24 cellular contexts compared by ENCODE assay signal in genomic region chr11:8083871-8084281, GRCh38. TPM values are rescaled to one million over a fixed set of nuclear protein-coding genes. Genes with fewer than 3 reads are reported as not detected.
DNase-seq lines count a peak whose midpoint lies in the region; ATAC-seq, FAIRE-seq and TF ChIP-seq lines count a peak whose summit lies in the region.
"Had no signal": no experiment of that assay in that cellular context is flagged by ENCODE, and none has a peak within 500 bp of the region (broad histone marks: within the 10 kb centered on the region; RNA-seq: fewer than 3 reads in every experiment).

No MANE protein-coding gene starts in this region.

- no peak overlapping the region for H3K4me2 ChIP-seq in HepG2 (ENCODE audit: low read depth, low read length)

- no peak for TF ChIP-seq POLR2A in HepG2 (IDR thresholded peaks at IDR 0.05; ENCODE audit: insufficient read depth in 1 of 2, low read depth in 2 of 2, low read length in 2 of 2)

- H4K20me1 ChIP-seq in HepG2 (ENCODE audit: insufficient read depth, low read length): no peaks in the 10 kb centered on the region

- no peak for TF ChIP-seq RAD21 in HepG2 (CRISPR knock-in tag; IDR thresholded peaks at IDR 0.05)

- peaks cover 27% of the 10 kb centered on the region for H3K27me3 Mint-ChIP-seq in activated T-helper 1 cell treated with anti-CD3 and anti-CD28 coated beads, Interleukin-12 subunit alpha, Interleukin-12 subunit beta, Interleukin-2, Interleukin-4 antibody, amounts not matched to agents 30 ng/mL and 10 ng/mL and 1 ng/mL, durations not matched to agents 14 hours and 24 hours and 36 hours (ENCODE audit: insufficient read depth)

- in situ Hi-C loops in HepG2 (cut with HindIII; ENCODE audit: extremely low pct_ligation_motif_present, low pct_unique_long_range_greater_than_20kb): no loop called here

- H3K27ac ChIP-seq in cingulate gyrus (ENCODE audit: low read depth, low read length): peak overlapping the region; percentile 81
- no peak overlapping the region for H3K27ac ChIP-seq in HepG2 (ENCODE audit: extremely low read length, insufficient read depth, low read length)
- H3K27ac ChIP-seq: RWPE1, transverse colon, WERI-Rb-1 had no signal

- H3K36me3 Mint-ChIP-seq in activated T-helper 1 cell treated with anti-CD3 and anti-CD28 coated beads, Interleukin-12 subunit alpha, Interleukin-12 subunit beta, Interleukin-2, Interleukin-4 antibody, amounts not matched to agents 30 ng/mL and 10 ng/mL and 1 ng/mL, durations not matched to agents 14 hours and 24 hours and 36 hours (ENCODE audit: low read depth): no peaks in the 10 kb centered on the region
- H3K36me3 Mint-ChIP-seq: CD4-positive, CD25-positive, alpha-beta regulatory T cell; naive B cell had no signal

- no peak overlapping the region for H3K27ac Mint-ChIP-seq in activated T-helper 1 cell treated with anti-CD3 and anti-CD28 coated beads, Interleukin-12 subunit alpha, Interleukin-12 subunit beta, Interleukin-2, Interleukin-4 antibody, amounts not matched to agents 30 ng/mL and 10 ng/mL and 1 ng/mL, durations not matched to agents 14 hours and 24 hours and 36 hours
- H3K27ac Mint-ChIP-seq: activated CD4-positive, alpha-beta T cell treated with anti-CD3 and anti-CD28 coated beads, Interleukin-2, amount 10 ng/mL, durations not matched to agents 24 days and 14 days; activated naive CD4-positive, alpha-beta T cell treated with anti-CD3 and anti-CD28 coated beads for 36 hours; CD4-positive, CD25-positive, alpha-beta regulatory T cell had no signal

- no TSS peak for BruUV-seq in HepG2 (replicated peaks; lab: Mats Ljungman, UMichigan)

- H3K4me1 ChIP-seq in BE2C: peaks cover 27% of the 10 kb centered on the region
- peaks cover 24% of the 10 kb centered on the region for H3K4me1 ChIP-seq in HepG2 (ENCODE audit: insufficient read depth, low read length)

- ATAC-seq in HepG2: no peak

- no peaks in the 10 kb centered on the region for H3K4me1 Mint-ChIP-seq in activated T-helper 1 cell treated with anti-CD3 and anti-CD28 coated beads, Interleukin-12 subunit alpha, Interleukin-12 subunit beta, Interleukin-2, Interleukin-4 antibody, amounts not matched to agents 30 ng/mL and 10 ng/mL and 1 ng/mL, durations not matched to agents 14 hours and 24 hours and 36 hours (ENCODE audit: low read depth)
- H3K4me1 Mint-ChIP-seq: activated CD4-positive, alpha-beta T cell treated with anti-CD3 and anti-CD28 coated beads, Interleukin-2, amount 10 ng/mL, durations not matched to agents 24 days and 14 days had no signal

- H2AFZ ChIP-seq in HepG2 (ENCODE audit: low read length): no peak overlapping the region

- peak overlapping the region; percentile 76 for H3K4me3 ChIP-seq in BE2C (ENCODE audit: low read depth, low read length)
- no peak overlapping the region for H3K4me3 ChIP-seq in HepG2 (replicated peaks in 1 of 3; ENCODE audit: insufficient read depth in 1 of 3, low read depth in 2 of 3, low read length in 3 of 3)
- H3K4me3 ChIP-seq: MG63, transverse colon had no signal

- H3K9me3 Mint-ChIP-seq in activated T-helper 1 cell treated with anti-CD3 and anti-CD28 coated beads, Interleukin-12 subunit alpha, Interleukin-12 subunit beta, Interleukin-2, Interleukin-4 antibody, amounts not matched to agents 30 ng/mL and 10 ng/mL and 1 ng/mL, durations not matched to agents 14 hours and 24 hours and 36 hours: no peaks in the 10 kb centered on the region
- H3K9me3 Mint-ChIP-seq: activated CD4-positive, alpha-beta T cell treated with anti-CD3 and anti-CD28 coated beads, Interleukin-2, amount 10 ng/mL, durations not matched to agents 24 days and 14 days; activated naive CD4-positive, alpha-beta T cell treated with anti-CD3 and anti-CD28 coated beads for 36 hours had no signal

- WGBS in HepG2 (ENCODE audit: low lambda C conversion rate): 100% methylated on average over 1 of the region's 1 CpG

- TF ChIP-seq CTCF in BE2C (IDR thresholded peaks at IDR 0.05; ENCODE audit: low read depth, low read length) (no peak), D721Med (IDR thresholded peaks at IDR 0.05; ENCODE audit: insufficient read depth, missing control alignments) (no peak), HepG2 (CRISPR knock-in tag; IDR thresholded peaks at IDR 0.05) (no peak)

- CTCF ChIA-PET in HepG2 (lab: Yijun Ruan, JAX; ENCODE audit: low intra/inter-chr PET ratio, low total read pairs): no interaction called here

- peak; percentile 11 for FAIRE-seq in D721Med (lab: Jason Lieb, UNC)
- FAIRE-seq in HepG2 (lab: Jason Lieb, UNC): no peak
- FAIRE-seq: bronchial epithelial cell, endothelial cell of umbilical vein had no signal

- no peaks in the 10 kb centered on the region for H3K27me3 ChIP-seq in BE2C
- peaks cover 0 to 8% of the 10 kb centered on the region in 2 experiments; a peak in 1 of 5 replicates for H3K27me3 ChIP-seq in HepG2 (ENCODE audit: control insufficient read depth in 1 of 2, insufficient read depth in 2 of 2, low read length in 2 of 2)
- H3K27me3 ChIP-seq: MG63 had no signal

- H3K79me2 ChIP-seq in HepG2 (ENCODE audit: insufficient read depth, low read length): no peaks in the 10 kb centered on the region

- intact Hi-C loops in activated T-helper 1 cell treated with anti-CD3 and anti-CD28 coated beads, Interleukin-12 subunit alpha, Interleukin-12 subunit beta, Interleukin-2, Interleukin-4 antibody, amounts not matched to agents 30 ng/mL and 10 ng/mL and 1 ng/mL, durations not matched to agents 14 hours and 24 hours and 36 hours (cut with micrococcal nuclease): no loop called here
- intact Hi-C loops in HepG2 (cut with micrococcal nuclease; ENCODE audit: unreplicated experiment): no loop called here

- H3K9me3 ChIP-seq in BE2C: no peaks in the 10 kb centered on the region
- no peaks in the 10 kb centered on the region for H3K9me3 ChIP-seq in HepG2 (ENCODE audit: low read length)
- H3K9me3 ChIP-seq: MG63, transverse colon had no signal

- POLR2A ChIA-PET in HepG2 (lab: Yijun Ruan, JAX): no interaction called here

- TF ChIP-seq EP300 in HepG2 (IDR thresholded peaks at IDR 0.05; ENCODE audit: low read depth in 2 of 2, low read length in 2 of 2) (no peak), HepG2 (CRISPR knock-in tag; IDR thresholded peaks at IDR 0.05; ENCODE audit: borderline replicate concordance) (no peak)

- no peak overlapping the region for H3K4me3 Mint-ChIP-seq in activated T-helper 1 cell treated with anti-CD3 and anti-CD28 coated beads, Interleukin-12 subunit alpha, Interleukin-12 subunit beta, Interleukin-2, Interleukin-4 antibody, amounts not matched to agents 30 ng/mL and 10 ng/mL and 1 ng/mL, durations not matched to agents 14 hours and 24 hours and 36 hours
- H3K4me3 Mint-ChIP-seq: activated CD4-positive, alpha-beta T cell treated with anti-CD3 and anti-CD28 coated beads, Interleukin-2, amount 10 ng/mL, durations not matched to agents 24 days and 14 days; activated naive CD4-positive, alpha-beta T cell treated with anti-CD3 and anti-CD28 coated beads for 36 hours; CD4-positive, CD25-positive, alpha-beta regulatory T cell had no signal

- H3K36me3 ChIP-seq in BE2C: no peaks in the 10 kb centered on the region; the same call in none of the 2 replicates
- no peaks in the 10 kb centered on the region for H3K36me3 ChIP-seq in HepG2 (replicated peaks in 1 of 2; ENCODE audit: control insufficient read depth in 1 of 2, insufficient read depth in 2 of 2, low read length in 2 of 2)
- H3K36me3 ChIP-seq: transverse colon, WERI-Rb-1 had no signal

- no peak for DNase-seq in BE2C
- DNase-seq in D721Med (ENCODE audit: insufficient read length, low spot score): peak; percentile 84
- DNase-seq in myocyte (ENCODE audit: low read depth): peak; percentile 80
- DNase-seq in NCI-H1048 (lab: John Stamatoyannopoulos, UW): no peak
- DNase-seq in NCI-H1436 treated with DMSO at 0.1 percent for 48 hours (lab: John Stamatoyannopoulos, UW): no peak
- DNase-seq in activated T-helper 1 cell treated with anti-CD3 and anti-CD28 coated beads, Interleukin-12 subunit alpha, Interleukin-12 subunit beta, Interleukin-2, Interleukin-4 antibody, amounts not matched to agents 30 ng/mL and 10 ng/mL and 1 ng/mL, durations not matched to agents 14 hours and 24 hours and 36 hours (ENCODE audit: low spot score): no peak
- DNase-seq in HepG2 (ENCODE audit: low spot score): no peak
- DNase-seq: activated CD4-positive, alpha-beta T cell treated with anti-CD3 and anti-CD28 coated beads, Interleukin-2, amount 10 ng/mL, durations not matched to agents 24 days and 14 days; activated naive CD4-positive, alpha-beta T cell treated with anti-CD3 and anti-CD28 coated beads for 36 hours; activated T-cell treated with anti-CD3 and anti-CD28 coated beads, Interleukin-2, amount 50 U/mL, for 48 hours; amniotic stem cell; CD4-positive, CD25-positive, alpha-beta regulatory T cell; dermis blood vessel endothelial cell; KBM-7; MG63; naive B cell; NCI-H1417 treated with DMSO at 0.1 percent for 48 hours; NCI-H524 treated with DMSO at 0.1 percent for 48 hours; transverse colon; WERI-Rb-1 had no signal

- no peak overlapping the region for H3K9ac ChIP-seq in HepG2 (ENCODE audit: insufficient read depth, low read depth, low read length)

RNA-seq across cellular contexts. Expression of gene TUB, which starts 2.9 kb away (rescaled TPM):
- polyA plus RNA-seq in BE2C (2012; ENCODE audit: insufficient read depth, insufficient read length, low read depth): 17.7 TPM
- total RNA-seq in myocyte (15.5 and 29.3 TPM in 2 replicates), HepG2 (2016; rRNA removed; fragmentation: Illumina TruSeq; extraction: Trizol) (5.4 and 5.6 TPM in 2 replicates)
- polyA plus RNA-seq in myocyte (2012): 11.0 TPM
- total RNA-seq in activated T-helper 1 cell treated with anti-CD3 and anti-CD28 coated beads, Interleukin-12 subunit alpha, Interleukin-12 subunit beta, Interleukin-2, Interleukin-4 antibody, amounts not matched to agents 30 ng/mL and 10 ng/mL and 1 ng/mL, durations not matched to agents 14 hours and 24 hours and 36 hours: 0.24 and 0.29 TPM in 2 replicates
- 0.40 and 0.44 TPM in 2 replicates for total RNA-seq in HepG2 (2016; cell fraction: cytosol; rRNA removed; fragmentation: Illumina TruSeq; extraction: Trizol; ENCODE audit: low read depth)
- 5.3 and 5.6 TPM in 2 replicates for total RNA-seq in HepG2 (2016; cell fraction: insoluble cytoplasmic fraction; rRNA removed; fragmentation: Illumina TruSeq; extraction: Trizol)
- total RNA-seq in HepG2 (2016; cell fraction: membrane; rRNA removed; fragmentation: Illumina TruSeq; extraction: Trizol): 3.0 and 3.1 TPM in 2 replicates
- 4.7 and 5.3 TPM in 2 replicates for total RNA-seq in HepG2 (2016; cell fraction: nucleus; rRNA removed; fragmentation: Illumina TruSeq; extraction: Trizol)
- 4.3 and 4.8 TPM in 2 replicates for polyA plus RNA-seq in HepG2 (2011; rRNA removed)
- polyA plus RNA-seq in HepG2 (2011; cell fraction: cytosol; rRNA removed): 2.8 and 2.9 TPM in 2 replicates
- polyA plus RNA-seq in HepG2 (2011; cell fraction: nucleus; rRNA removed): 10.1 and 11.7 TPM in 2 replicates
- polyA plus RNA-seq in HepG2 (2012): 2.4 and 2.6 TPM in 2 replicates
- 0.19 and 0.22 TPM in 2 replicates for polyA plus RNA-seq in HepG2 (2016; cell fraction: cytosol; fragmentation: Illumina TruSeq; extraction: Trizol; ENCODE audit: low read depth)
- 3.2 and 3.5 TPM in 2 replicates for polyA plus RNA-seq in HepG2 (2016; cell fraction: insoluble cytoplasmic fraction; fragmentation: Illumina TruSeq; extraction: Trizol; ENCODE audit: low read depth)
- polyA plus RNA-seq in HepG2 (2016; cell fraction: membrane; fragmentation: Illumina TruSeq; extraction: Trizol; ENCODE audit: low read depth): 0.88 and 0.95 TPM in 2 replicates
- polyA plus RNA-seq in HepG2 (2016; cell fraction: nucleus; fragmentation: Illumina TruSeq; extraction: Trizol; ENCODE audit: insufficient read depth, low read depth): 6.7 and 6.8 TPM in 2 replicates
- polyA minus RNA-seq in HepG2 (2011; rRNA and poly(A)+ RNA removed; ENCODE audit: low replicate concordance): 8.1 TPM in 1 of 2 replicates, not detected in the other
- polyA minus RNA-seq in HepG2 (2011; cell fraction: cytosol; rRNA and poly(A)+ RNA removed): 3.9 and 4.5 TPM in 2 replicates
- polyA minus RNA-seq in HepG2 (2011; cell fraction: nucleus; rRNA and poly(A)+ RNA removed): 4.9 and 5.2 TPM in 2 replicates

Comparison
In these comparisons a context has a peak if more than half of its experiments do, and no peak if none do; other contexts are left out.
1. DNase-seq: peak in D721Med (single experiment) and myocyte (single experiment); none in BE2C (single experiment), NCI-H1048 (single experiment), NCI-H1436 treated with DMSO at 0.1 percent for 48 hours (single experiment), activated T-helper 1 cell treated with anti-CD3 and anti-CD28 coated beads, Interleukin-12 subunit alpha, Interleukin-12 subunit beta, Interleukin-2, Interleukin-4 antibody, amounts not matched to agents 30 ng/mL and 10 ng/mL and 1 ng/mL, durations not matched to agents 14 hours and 24 hours and 36 hours (single experiment) and HepG2 (single experiment).